ENCODE assay signal across 2 cellular contexts in genomic region chr11:122632178-122632824, GRCh38.
TF ChIP-seq lines count a peak whose summit lies in the region.

No MANE protein-coding gene starts in this region.

TF ChIP-seq in IMR-90, 13 proteins besides CTCF, POLR2A, EP300 and RAD21:
- TF ChIP-seq MAFK (IDR thresholded peaks at IDR 0.05; ENCODE audit: low read depth, low read length) (no peak), CEBPB (IDR thresholded peaks at IDR 0.05; ENCODE audit: low read depth, low read length) (no peak), NFE2L2 (IDR thresholded peaks at IDR 0.05; ENCODE audit: low read depth, low read length) (0 out of 2 replicates have a peak, but pooled peaks have one; percentile 32), BHLHE40 (IDR thresholded peaks at IDR 0.05; ENCODE audit: low read depth, low read length) (no peak), USF2 (IDR thresholded peaks at IDR 0.05; ENCODE audit: low read depth, low read length) (no peak), SMC3 (IDR thresholded peaks at IDR 0.05; ENCODE audit: low read depth, low read length) (no peak)

TF ChIP-seq in endothelial cell of umbilical vein, 7 proteins besides CTCF, POLR2A, EP300 and RAD21:
- TF ChIP-seq POLR2AphosphoS5 (IDR thresholded peaks at IDR 0.05; ENCODE audit: insufficient read depth, low read depth, low read length) = no peak
- no peak for TF ChIP-seq MYC (IDR thresholded peaks at IDR 0.05; ENCODE audit: low read depth, low read length)
- no peak for TF ChIP-seq MAX (IDR thresholded peaks at IDR 0.05; ENCODE audit: insufficient read depth, insufficient read length)
- no peak for TF ChIP-seq EZH2 (IDR thresholded peaks at IDR 0.05; ENCODE audit: borderline replicate concordance, low read depth, low read length, severe bottlenecking)
- no peak for TF ChIP-seq JUN (IDR thresholded peaks at IDR 0.05; ENCODE audit: borderline replicate concordance, insufficient read depth, insufficient read length, low read depth)
- TF ChIP-seq FOS (IDR thresholded peaks at IDR 0.05; ENCODE audit: borderline replicate concordance, insufficient read depth, low read length) = no peak
- TF ChIP-seq GATA2 (IDR thresholded peaks at IDR 0.05; ENCODE audit: insufficient read depth, insufficient read length, low read depth, low read length) = no peak
